In the genomic region with DNA sequence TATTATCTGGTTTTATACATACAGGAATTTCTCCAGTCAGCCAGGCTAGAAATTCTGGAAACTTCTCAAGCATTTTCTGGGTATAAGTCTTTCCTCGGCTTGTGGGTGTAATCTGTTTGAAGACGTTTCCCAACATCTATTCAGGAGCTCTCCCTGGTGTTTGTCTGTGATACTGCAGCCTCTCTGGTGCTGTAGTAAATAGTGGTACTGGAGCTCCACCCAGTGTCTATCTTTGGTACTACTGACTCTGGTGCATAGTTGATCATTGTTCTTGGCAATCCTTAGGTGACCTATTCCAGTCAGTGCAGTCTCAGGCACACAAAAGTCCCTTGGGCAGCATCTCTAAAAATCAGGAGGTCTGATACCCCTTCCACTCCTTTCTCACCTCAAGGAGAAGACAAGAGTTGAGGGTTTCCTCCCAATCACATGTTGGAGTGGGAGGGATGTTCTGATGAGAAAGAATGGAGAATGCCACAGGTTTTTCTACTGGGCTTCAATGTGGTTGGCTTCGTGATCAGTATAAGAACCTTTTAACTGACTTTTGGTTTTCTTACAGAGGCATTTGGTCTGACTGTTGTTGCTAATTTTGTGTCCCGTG, we compare ENCODE assay signal across 9 cellular contexts.
DNase-seq lines count a peak whose midpoint lies in the region; ATAC-seq and TF ChIP-seq lines count a peak whose summit lies in the region.
"Had no signal": no experiment of that assay in that cellular context is flagged by ENCODE, and none has a peak within 500 bp of the region (broad histone marks: within the 10 kb centered on the region; RNA-seq: fewer than 3 reads in every experiment).

No MANE protein-coding gene starts in this region.

- H3K27me3 ChIP-seq in BJ (ENCODE audit: control insufficient read depth, insufficient read depth, low read length) (peaks cover 13% of the 10 kb centered on the region), right lobe of liver (no peaks in the 10 kb centered on the region)

- CTCF ChIA-PET in BJ (lab: Yijun Ruan, JAX), result interaction anchor here (0.6 to 4.3 kb wide), 28 partner anchors 9 to 1938 kb away, joined by 3 to 81 read pairs (median 4); partner anchors contain the start of genes FNDC3A and MED4
- CTCF ChIA-PET in activated CD4-positive, alpha-beta T cell treated with anti-CD3 and anti-CD28 coated beads for 36 hours (lab: Charles Lee), result interaction anchor here (0.5 to 4.6 kb wide), 39 partner anchors 12 to 530 kb away, joined by 3 to 51 read pairs (median 4); partner anchors contain the start of gene RCBTB2

- intact Hi-C loops in activated CD4-positive, alpha-beta T cell treated with anti-CD3 and anti-CD28 coated beads for 36 hours (cut with DNase I, micrococcal nuclease), result loop anchor here (1.0 to 5.0 kb wide), 8 partner anchors 20 to 972 kb away; partner anchors contain the start of gene CYSLTR2 (in 1 of the 2)
- intact Hi-C loops in right lobe of liver (cut with DNase I), result loop anchor here (5.0 to 10.0 kb wide), 2 partner anchors 172 to 174 kb away; no protein-coding TSS in a partner anchor

- TF ChIP-seq CTCF in BJ (IDR thresholded peaks at IDR 0.05; ENCODE audit: insufficient read depth, low read depth, low read length) (peak; percentile 95), choroid plexus epithelial cell (conservative IDR thresholded peaks at IDR 0.05; ENCODE audit: low read depth, low read length) (peak; percentile 99), right lobe of liver (IDR thresholded peaks at IDR 0.05) (peak; percentile 97 to 100 (median 98))

- H3K4me3 ChIP-seq in BJ (ENCODE audit: low read depth, low read length), result no peak overlapping the region
- no peak overlapping the region for H3K4me3 ChIP-seq in choroid plexus epithelial cell (ENCODE audit: low read depth, low read length)
- H3K4me3 ChIP-seq in right lobe of liver, result no peak overlapping the region

- peaks cover 26% of the 10 kb centered on the region for H3K9me3 Mint-ChIP-seq in activated CD4-positive, alpha-beta T cell treated with anti-CD3 and anti-CD28 coated beads for 36 hours (ENCODE audit: low read depth)

- peaks cover 12% of the 10 kb centered on the region for H3K36me3 Mint-ChIP-seq in activated CD4-positive, alpha-beta T cell treated with anti-CD3 and anti-CD28 coated beads for 36 hours (ENCODE audit: low read depth)

- peaks cover 19% of the 10 kb centered on the region for H3K4me1 Mint-ChIP-seq in activated CD4-positive, alpha-beta T cell treated with anti-CD3 and anti-CD28 coated beads for 36 hours

- no peak overlapping the region for H3K27ac ChIP-seq in right lobe of liver

- DNase-seq in BJ (ENCODE audit: low read depth) (peak; percentile 53), NCI-H460 (ENCODE audit: extremely low read depth, low read depth) (peak; percentile 84), choroid plexus epithelial cell (ENCODE audit: low read depth) (peak; percentile 97), right lobe of liver (peak in 2 of 3 donors; percentile 34 to 84)
- peak; percentile 89 for DNase-seq in activated CD4-positive, alpha-beta T cell treated with anti-CD3 and anti-CD28 coated beads for 36 hours
- DNase-seq in stimulated activated CD8-positive, alpha-beta memory T cell treated with anti-CD3 and anti-CD28 coated beads, Interleukin-15, amount 100 ng/mL, for 1 hour (ENCODE audit: low read depth), result peak; percentile 75

- H3K27ac Mint-ChIP-seq in activated CD4-positive, alpha-beta T cell treated with anti-CD3 and anti-CD28 coated beads for 36 hours, result no peak overlapping the region
- H3K27ac Mint-ChIP-seq: T-helper 1 cell treated with Interleukin-12 subunit alpha and Interleukin-12 subunit beta and Interleukin-4 antibody, amounts not matched to agents 30 μg/mL and 1 μg/mL, for 36 hours had no signal

- H3K36me3 ChIP-seq in BJ (ENCODE audit: control insufficient read depth, insufficient read depth, low read length) (no peaks in the 10 kb centered on the region), right lobe of liver (no peaks in the 10 kb centered on the region)

- POLR2A ChIA-PET in BJ (lab: Charles Lee), result interaction anchor here (0.6 kb wide), 1 partner anchor 378 kb away, joined by 3 read pairs; no protein-coding TSS in a partner anchor
- POLR2A ChIA-PET in activated CD4-positive, alpha-beta T cell treated with anti-CD3 and anti-CD28 coated beads for 36 hours (lab: Charles Lee), result interaction anchor here (0.5 to 0.8 kb wide), 2 partner anchors 273 to 684 kb away, joined by 3 to 7 read pairs; no protein-coding TSS in a partner anchor

- no peaks in the 10 kb centered on the region for H3K9me3 ChIP-seq in right lobe of liver

- H3K4me3 Mint-ChIP-seq in activated CD4-positive, alpha-beta T cell treated with anti-CD3 and anti-CD28 coated beads for 36 hours, result no peak overlapping the region
- H3K4me3 Mint-ChIP-seq: T-helper 1 cell treated with Interleukin-12 subunit alpha and Interleukin-12 subunit beta and Interleukin-4 antibody, amounts not matched to agents 30 μg/mL and 1 μg/mL, for 36 hours had no signal

- H3K4me1 ChIP-seq in right lobe of liver, result no peaks in the 10 kb centered on the region

- 29% methylated on average over 4 of the region's 4 CpGs for WGBS in right lobe of liver (ENCODE audit: insufficient coverage, low coverage, low lambda C conversion rate, missing lambda C conversion rate)

- no peak for TF ChIP-seq POLR2A in right lobe of liver (IDR thresholded peaks at IDR 0.05)

- H3K27me3 Mint-ChIP-seq in activated CD4-positive, alpha-beta T cell treated with anti-CD3 and anti-CD28 coated beads for 36 hours, result peaks cover 22% of the 10 kb centered on the region

- peak; percentile 80 for ATAC-seq in GM19025 (IDR thresholded peaks at IDR 0.05; ENCODE audit: low read depth, unreplicated experiment)
- ATAC-seq in HG03280 (IDR thresholded peaks at IDR 0.05; ENCODE audit: unreplicated experiment), result peak; percentile 94
- peak; percentile 96 for ATAC-seq in activated CD4-positive, alpha-beta T cell treated with anti-CD3 and anti-CD28 coated beads for 36 hours
- ATAC-seq in right lobe of liver, result peak; percentile 100
